ENCODE assay signal across 19 cellular contexts in the genomic region with DNA sequence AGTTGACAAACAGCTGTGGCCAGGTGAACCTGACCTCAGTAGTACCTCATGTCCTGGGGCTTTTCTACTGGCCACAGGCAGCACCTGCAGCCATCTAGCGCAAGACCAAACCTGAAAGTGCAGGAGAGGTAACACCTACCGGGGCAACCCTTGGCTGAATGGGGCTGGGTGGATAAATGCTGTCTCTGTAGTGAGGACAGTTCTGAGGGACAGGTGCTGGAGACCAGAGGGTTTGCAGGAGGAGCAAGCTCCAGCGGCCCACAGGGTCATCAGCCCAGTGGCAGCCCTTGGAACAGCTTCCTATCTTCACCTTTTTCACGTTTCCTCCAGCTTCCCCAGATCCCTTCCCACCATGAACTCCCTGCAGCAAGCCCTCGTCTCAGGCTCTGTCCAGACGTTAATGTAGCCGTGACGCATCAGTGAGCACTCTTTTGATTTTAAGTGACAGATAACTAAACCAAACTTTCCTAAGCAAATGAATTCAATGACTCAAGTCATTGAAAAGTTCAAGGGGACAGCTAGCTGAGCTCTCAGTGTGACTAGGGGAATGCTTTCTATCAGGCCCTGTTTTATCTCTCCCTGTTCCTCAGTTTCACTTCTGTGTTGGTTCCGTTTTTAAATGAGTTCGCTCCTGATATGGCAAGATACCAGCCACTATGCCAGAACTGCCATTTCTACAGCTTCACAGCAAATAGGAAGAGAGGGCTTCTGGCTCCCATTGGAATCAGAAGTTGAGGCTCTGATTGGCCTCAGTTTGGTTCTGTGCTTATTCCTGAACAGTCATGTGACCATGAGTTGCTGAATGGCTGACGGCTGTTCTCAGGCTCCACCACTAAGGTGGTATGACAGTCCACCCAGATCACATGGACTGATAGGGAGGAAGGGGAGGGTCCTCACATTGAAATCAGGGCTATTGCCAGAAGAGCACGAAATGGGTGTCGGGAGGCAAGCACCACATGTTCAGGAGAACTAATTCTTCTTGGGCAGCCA. TPM values are rescaled to one million over a fixed set of nuclear protein-coding genes. Genes with fewer than 3 reads are reported as not detected.
DNase-seq lines count a peak whose midpoint lies in the region; ATAC-seq and TF ChIP-seq lines count a peak whose summit lies in the region.
"Had no signal": no experiment of that assay in that cellular context is flagged by ENCODE, and none has a peak within 500 bp of the region (broad histone marks: within the 10 kb centered on the region; RNA-seq: fewer than 3 reads in every experiment).

No MANE protein-coding gene starts in this region.

- H3K4me3 ChIP-seq in GM12865 (ENCODE audit: low read depth, low read length) (no peak overlapping the region), MM.1S (ENCODE audit: low read length) (no peak overlapping the region), endodermal cell (ENCODE audit: low read length) (no peak overlapping the region), body of pancreas (no peak overlapping the region), dorsolateral prefrontal cortex (no peak overlapping the region)
- H3K4me3 ChIP-seq: SK-N-MC, suprapubic skin had no signal

- peaks cover 2% of the 10 kb centered on the region for H3K4me1 Mint-ChIP-seq in endodermal cell

- H3K9me2 ChIP-seq in MM.1S (replicated peaks; ENCODE audit: insufficient read depth, low read length) = no peaks in the 10 kb centered on the region

- H3K36me3 Mint-ChIP-seq in endodermal cell (ENCODE audit: low read depth) = no peaks in the 10 kb centered on the region

- TF ChIP-seq POLR2A in body of pancreas (IDR thresholded peaks at IDR 0.05) = no peak

- no peaks in the 10 kb centered on the region for H4K20me1 ChIP-seq in MM.1S (ENCODE audit: insufficient read depth, low read length)

- H3K4me1 ChIP-seq in MM.1S (ENCODE audit: low read length) = no peaks in the 10 kb centered on the region
- no peaks in the 10 kb centered on the region for H3K4me1 ChIP-seq in endodermal cell (ENCODE audit: control insufficient read depth, insufficient read depth, low read length)
- H3K4me1 ChIP-seq in body of pancreas = no peaks in the 10 kb centered on the region

- H3K79me2 ChIP-seq in MM.1S (ENCODE audit: low read length) = no peaks in the 10 kb centered on the region

- no peaks in the 10 kb centered on the region for H3K27me3 Mint-ChIP-seq in endodermal cell (ENCODE audit: insufficient read depth)
- H3K27me3 Mint-ChIP-seq: dendritic cell treated with granulocyte-macrophage colony-stimulating factor and Interleukin-4, amounts not matched to agents 40 ng/mL and 50 ng/mL, for 4 days had no signal

- ATAC-seq in GM21529 (IDR thresholded peaks at IDR 0.05; ENCODE audit: unreplicated experiment) (peak; percentile 47), body of pancreas (no peak), HG03095 (IDR thresholded peaks at IDR 0.05; ENCODE audit: unreplicated experiment) (no peak)
- ATAC-seq: left cardiac atrium had no signal

- intact Hi-C loops in body of pancreas (cut with DNase I) (loop anchor here (5.0 kb wide), 1 partner anchor 98 kb away; no protein-coding TSS in a partner anchor), dorsolateral prefrontal cortex (cut with DNase I) (no loop called here)

- H3K9ac ChIP-seq in MM.1S (ENCODE audit: low read length) (no peak overlapping the region), endodermal cell (ENCODE audit: extremely low read depth, low read length, poor library complexity, severe bottlenecking) (no peak overlapping the region)

- H3K9me3 Mint-ChIP-seq in endodermal cell = no peaks in the 10 kb centered on the region
- H3K9me3 Mint-ChIP-seq: dendritic cell treated with granulocyte-macrophage colony-stimulating factor and Interleukin-4, amounts not matched to agents 40 ng/mL and 50 ng/mL, for 4 days had no signal

- H3F3A ChIP-seq in MM.1S (ENCODE audit: insufficient read depth, low read length) = no peaks in the 10 kb centered on the region

- DNase-seq in GM12865 (ENCODE audit: low read depth) (peak; percentile 44), MM.1S (no peak), endodermal cell (no peak), body of pancreas (no peak), ecto neural progenitor cell (ENCODE audit: low spot score) (no peak), dorsolateral prefrontal cortex (no peak)
- DNase-seq: activated naive CD4-positive, alpha-beta T cell treated with Interleukin-2 at 50 U/mL for 16 hours; hypothalamus; KBM-7; left cardiac atrium; NCI-H1930; NCI-H524 treated with DMSO at 0.1 percent for 48 hours had no signal

- H3K4me2 ChIP-seq in MM.1S (ENCODE audit: low read depth, low read length) = no peak overlapping the region

- H3K27ac ChIP-seq in MM.1S (ENCODE audit: low read length) (no peak overlapping the region), endodermal cell (ENCODE audit: low read depth, low read length) (no peak overlapping the region), body of pancreas (no peak overlapping the region), dorsolateral prefrontal cortex (no peak overlapping the region)
- H3K27ac ChIP-seq: SK-N-MC, suprapubic skin had no signal

- no peak for TF ChIP-seq CTCF in GM12865 (IDR thresholded peaks at IDR 0.05; ENCODE audit: insufficient read depth, low read depth, low read length, missing control alignments)
- TF ChIP-seq CTCF in MM.1S (IDR thresholded peaks at IDR 0.05; ENCODE audit: low read length) = no peak
- TF ChIP-seq CTCF in endodermal cell (conservative IDR thresholded peaks at IDR 0.05) = peak; percentile 37
- TF ChIP-seq CTCF in body of pancreas (IDR thresholded peaks at IDR 0.05) = no peak
- no peak for TF ChIP-seq CTCF in dorsolateral prefrontal cortex (IDR thresholded peaks at IDR 0.05 in 54 of 56, conservative IDR thresholded peaks at IDR 0.05 in 2 of 56; ENCODE audit: low read depth in 1 of 56, partially characterized antibody in 56 of 56)

- no peaks in the 10 kb centered on the region for H3K36me3 ChIP-seq in MM.1S (replicated peaks; ENCODE audit: insufficient read depth, low read length)
- no peaks in the 10 kb centered on the region for H3K36me3 ChIP-seq in endodermal cell (ENCODE audit: control insufficient read depth, insufficient read depth, low read length)
- H3K36me3 ChIP-seq in body of pancreas (replicated peaks in 1 of 2; ENCODE audit: insufficient read depth in 1 of 2, low read depth in 2 of 2) = no peaks in the 10 kb centered on the region
- H3K36me3 ChIP-seq: suprapubic skin had no signal

- WGBS in endodermal cell (ENCODE audit: insufficient coverage in 1 of 2, insufficient read length in 1 of 2), 2 experiments = 92 to 96% methylated on average over 5 to 13 of the region's 13 CpGs
- 70 to 83% methylated on average over 12 to 13 of the region's 13 CpGs for WGBS in body of pancreas, 2 donors

- no peaks in the 10 kb centered on the region for H3K9me3 ChIP-seq in MM.1S (replicated peaks; ENCODE audit: insufficient read depth, low read length)
- H3K9me3 ChIP-seq in endodermal cell (ENCODE audit: control insufficient read depth, low read length) = no peaks in the 10 kb centered on the region
- no peaks in the 10 kb centered on the region for H3K9me3 ChIP-seq in body of pancreas
- H3K9me3 ChIP-seq: suprapubic skin had no signal

- peak overlapping the region; percentile 6; the same call in 1 of the 2 replicates for H2AFZ ChIP-seq in MM.1S (ENCODE audit: low read length)

- H3K27me3 ChIP-seq in MM.1S (replicated peaks; ENCODE audit: insufficient read depth, low read length) = no peaks in the 10 kb centered on the region
- no peaks in the 10 kb centered on the region for H3K27me3 ChIP-seq in endodermal cell (ENCODE audit: control insufficient read depth, insufficient read depth, low read length, poor library complexity, severe bottlenecking)
- no peaks in the 10 kb centered on the region for H3K27me3 ChIP-seq in body of pancreas
- H3K27me3 ChIP-seq in dorsolateral prefrontal cortex = peaks cover 0 to 15% (median 0%) of the 10 kb centered on the region in 45 donors
- H3K27me3 ChIP-seq: suprapubic skin had no signal

- H3K27ac Mint-ChIP-seq in endodermal cell = no peak overlapping the region
- H3K27ac Mint-ChIP-seq: dendritic cell treated with granulocyte-macrophage colony-stimulating factor and Interleukin-4, amounts not matched to agents 40 ng/mL and 50 ng/mL, for 4 days; progenitor cell of endocrine pancreas had no signal

- H3K4me3 Mint-ChIP-seq in endodermal cell = no peak overlapping the region
- H3K4me3 Mint-ChIP-seq: dendritic cell treated with granulocyte-macrophage colony-stimulating factor and Interleukin-4, amounts not matched to agents 40 ng/mL and 50 ng/mL, for 4 days had no signal

RNA-seq across cellular contexts. Expression of a gene that starts 12.1 kb away (rescaled TPM):
- 10 to 100 TPM; 72.7 to 89.8 TPM for total RNA-seq in endodermal cell
- 99.5 TPM for polyA plus RNA-seq in endodermal cell (2013, experiment 1 of 2)
- polyA plus RNA-seq in endodermal cell (2013, experiment 2 of 2) = 128 TPM
- 10 to 100 TPM; 16.5 to 48.8 TPM for total RNA-seq in body of pancreas
- 10 to 100 TPM; 12.0 to 56.7 (median 33.2) TPM for total RNA-seq in dorsolateral prefrontal cortex

RNA-seq across cellular contexts. Expression of a gene that starts 22.0 kb away (rescaled TPM):
- under 1 TPM in 1 of 2 donors, not detected in 1; 0.13 TPM for total RNA-seq in endodermal cell
- 0.14 TPM for polyA plus RNA-seq in endodermal cell (2013, experiment 1 of 2)
- 0.29 TPM for polyA plus RNA-seq in endodermal cell (2013, experiment 2 of 2)
- total RNA-seq in body of pancreas = not detected
- total RNA-seq in dorsolateral prefrontal cortex = 1 to 10 TPM in 44 of 120 experiments, under 1 TPM in 48, not detected in 28; 0.15 to 3.5 (median 0.94) TPM
- total RNA-seq: fibroblast of lung, left cardiac atrium, progenitor cell of endocrine pancreas had no signal
- polyA plus RNA-seq: fibroblast of lung had no signal
